1 cellular context compared by ENCODE assay signal in genomic region chrX:71095971-71096701, GRCh38.
TF ChIP-seq lines count a peak whose summit lies in the region.

No MANE protein-coding gene starts in this region.

TF ChIP-seq in HEK293, 187 proteins besides CTCF, POLR2A, EP300 and RAD21 (continued from another document and continues in another):
- no peak for TF ChIP-seq AEBP2 (tag by site-specific recombination; IDR thresholded peaks at IDR 0.05; ENCODE audit: borderline replicate concordance)
- TF ChIP-seq ZNF707 (tag by site-specific recombination; IDR thresholded peaks at IDR 0.05), result no peak
- TF ChIP-seq KLF17 (tag by site-specific recombination; IDR thresholded peaks at IDR 0.05), result no peak
- no peak for TF ChIP-seq ZNF596 (tag by site-specific recombination; IDR thresholded peaks at IDR 0.05)
- no peak for TF ChIP-seq ZNF514 (tag by site-specific recombination; IDR thresholded peaks at IDR 0.05)
- TF ChIP-seq ZNF280C (tag by site-specific recombination; IDR thresholded peaks at IDR 0.05), result no peak
- TF ChIP-seq ZNF433 (tag by site-specific recombination; IDR thresholded peaks at IDR 0.05; ENCODE audit: low read depth), result no peak
- TF ChIP-seq ZNF155 (tag by site-specific recombination; IDR thresholded peaks at IDR 0.05), result no peak
- no peak for TF ChIP-seq ZNF843 (tag by site-specific recombination; IDR thresholded peaks at IDR 0.05)
- no peak for TF ChIP-seq PBX3 (CRISPR knock-in tag; IDR thresholded peaks at IDR 0.05)
- TF ChIP-seq ZNF488 (tag by site-specific recombination; IDR thresholded peaks at IDR 0.05), result no peak
- peak; percentile 76 for TF ChIP-seq ZNF600 (tag by site-specific recombination; IDR thresholded peaks at IDR 0.05)
- no peak for TF ChIP-seq ZNF324 (tag by site-specific recombination; IDR thresholded peaks at IDR 0.05)
- no peak for TF ChIP-seq ZNF521 (tag by site-specific recombination; IDR thresholded peaks at IDR 0.05)
- TF ChIP-seq ZSCAN30 (tag by site-specific recombination; IDR thresholded peaks at IDR 0.05), result no peak
- TF ChIP-seq BCL11A (tag by site-specific recombination; IDR thresholded peaks at IDR 0.05; ENCODE audit: low read depth), result no peak
- no peak for TF ChIP-seq YY2 (tag by site-specific recombination; IDR thresholded peaks at IDR 0.05)
- TF ChIP-seq ZNF677 (tag by site-specific recombination; IDR thresholded peaks at IDR 0.05), result no peak
- TF ChIP-seq ZBTB49 (tag by site-specific recombination; IDR thresholded peaks at IDR 0.05; ENCODE audit: low read depth), result no peak
- TF ChIP-seq ZNF777 (tag by site-specific recombination; IDR thresholded peaks at IDR 0.05; ENCODE audit: borderline replicate concordance), result no peak
- TF ChIP-seq ZNF133 (tag by site-specific recombination; IDR thresholded peaks at IDR 0.05), result no peak
- TF ChIP-seq ZNF121 (tag by site-specific recombination; IDR thresholded peaks at IDR 0.05), result no peak
- TF ChIP-seq IKZF3 (tag by site-specific recombination; IDR thresholded peaks at IDR 0.05), result no peak
- TF ChIP-seq ZNF398 (tag by site-specific recombination; IDR thresholded peaks at IDR 0.05), result peak; percentile 91
- no peak for TF ChIP-seq ZNF830 (tag by site-specific recombination; IDR thresholded peaks at IDR 0.05; ENCODE audit: low read depth)
- no peak for TF ChIP-seq ZNF530 (tag by site-specific recombination; IDR thresholded peaks at IDR 0.05; ENCODE audit: low read depth)
- TF ChIP-seq SP2 (tag by site-specific recombination; IDR thresholded peaks at IDR 0.05), result peak; percentile 68
- no peak for TF ChIP-seq ZNF175 (tag by site-specific recombination; IDR thresholded peaks at IDR 0.05)
- peak; percentile 69 for TF ChIP-seq ZBTB17 (tag by site-specific recombination; IDR thresholded peaks at IDR 0.05)
- no peak for TF ChIP-seq ZNF112 (tag by site-specific recombination; IDR thresholded peaks at IDR 0.05)
- no peak for TF ChIP-seq ZNF19 (tag by site-specific recombination; IDR thresholded peaks at IDR 0.05; ENCODE audit: low read depth)
- TF ChIP-seq YY1 (tag by site-specific recombination; IDR thresholded peaks at IDR 0.05), result no peak
- no peak for TF ChIP-seq ZNF362 (tag by site-specific recombination; IDR thresholded peaks at IDR 0.05)
- no peak for TF ChIP-seq FEZF1 (tag by site-specific recombination; IDR thresholded peaks at IDR 0.05)
- TF ChIP-seq ZNF654 (tag by site-specific recombination; IDR thresholded peaks at IDR 0.05; ENCODE audit: low read depth), result no peak
- no peak for TF ChIP-seq ZBTB7A (tag by site-specific recombination; IDR thresholded peaks at IDR 0.05; ENCODE audit: low read depth)
- no peak for TF ChIP-seq ZNF280D (tag by site-specific recombination; IDR thresholded peaks at IDR 0.05)
- no peak for TF ChIP-seq SP7 (tag by site-specific recombination; IDR thresholded peaks at IDR 0.05)
- no peak for TF ChIP-seq HIC1 (tag by site-specific recombination; IDR thresholded peaks at IDR 0.05)
- no peak for TF ChIP-seq ZNF311 (tag by site-specific recombination; IDR thresholded peaks at IDR 0.05; ENCODE audit: borderline replicate concordance)
- no peak for TF ChIP-seq ZNF132 (tag by site-specific recombination; IDR thresholded peaks at IDR 0.05; ENCODE audit: borderline replicate concordance)
- no peak; the same call in 1 of the 2 replicates for TF ChIP-seq ZNF335 (tag by site-specific recombination; conservative IDR thresholded peaks at IDR 0.05)
- no peak for TF ChIP-seq HOXC10 (CRISPR knock-in tag; IDR thresholded peaks at IDR 0.05)
- peak; percentile 71 for TF ChIP-seq PATZ1 (tag by site-specific recombination; IDR thresholded peaks at IDR 0.05)
- TF ChIP-seq ZNF416 (tag by site-specific recombination; IDR thresholded peaks at IDR 0.05), result no peak
